Comparison of ENCODE assay signal across 27 cellular contexts in genomic region chr1:182286761-182287160, GRCh38.
"Had no signal": no experiment of that assay in that cellular context is flagged by ENCODE, and none has a peak within 500 bp of the region (broad histone marks: within the 10 kb centered on the region; RNA-seq: fewer than 3 reads in every experiment).

No MANE protein-coding gene starts in this region.

- H3K4me3 ChIP-seq: coronary artery, dorsolateral prefrontal cortex had no signal

- H3K27me3 ChIP-seq: brain microvascular endothelial cell, dorsolateral prefrontal cortex had no signal

- H3K27ac ChIP-seq: brain microvascular endothelial cell, coronary artery, dorsolateral prefrontal cortex, WERI-Rb-1 had no signal

- H3K36me3 ChIP-seq: brain microvascular endothelial cell, WERI-Rb-1 had no signal

- ATAC-seq: activated CD4-positive, CD25-positive, alpha-beta regulatory T cell treated with anti-CD3 and anti-CD28 coated beads, Interleukin-2, amount 50 U/mL, for 24 hours; activated CD8-positive, alpha-beta T cell treated with anti-CD3 and anti-CD28 coated beads for 36 hours; activated T-cell treated with anti-CD3 and anti-CD28 coated beads, Interleukin-2, amount 50 U/mL, for 4 hours; activated T-helper 17 cell treated with anti-CD3 and anti-CD28 coated beads, Interleukin-2, amount 50 U/mL, for 72 hours; esophagus mucosa; T-helper 17 cell had no signal

- DNase-seq: activated B cell treated with CpG ODN at 0.5 μM for 24 hours; activated CD4-positive, alpha-beta T cell treated with anti-CD3 and anti-CD28 coated beads for 48 hours; activated CD4-positive, alpha-beta T cell treated with anti-CD3 and anti-CD28 coated beads, Interleukin-2, amount 50 U/mL, for 1 hour; activated CD4-positive, alpha-beta T cell treated with anti-CD3 and anti-CD28 coated beads, Interleukin-2, amount 50 U/mL, for 48 hours; activated CD8-positive, alpha-beta memory T cell treated with anti-CD3 and anti-CD28 coated beads for 24 hours; activated CD8-positive, alpha-beta T cell treated with anti-CD3 and anti-CD28 coated beads for 36 hours; activated effector memory CD4-positive, alpha-beta T cell treated with Interleukin-2 at 50 U/mL for 16 hours; activated gamma-delta T cell treated with Interleukin-2 at 50 U/mL for 16 hours; activated naive CD4-positive, alpha-beta T cell treated with anti-CD3 and anti-CD28 coated beads, Interleukin-2, amount 50 U/mL, for 16 hours; activated naive CD4-positive, alpha-beta T cell treated with Interleukin-2 at 50 U/mL for 16 hours; activated T-cell treated with anti-CD3 and anti-CD28 coated beads, Interleukin-2, amount 50 U/mL, for 4 hours; amniotic stem cell; anterior cingulate cortex; brain microvascular endothelial cell; dorsolateral prefrontal cortex; effector memory CD4-positive, alpha-beta T cell; endodermal cell; foreskin fibroblast; glutamatergic neuron; T-helper 1 cell; T-helper 17 cell; T1000; WERI-Rb-1 had no signal
